Comparison of ENCODE assay signal across 17 cellular contexts in the genomic region with DNA sequence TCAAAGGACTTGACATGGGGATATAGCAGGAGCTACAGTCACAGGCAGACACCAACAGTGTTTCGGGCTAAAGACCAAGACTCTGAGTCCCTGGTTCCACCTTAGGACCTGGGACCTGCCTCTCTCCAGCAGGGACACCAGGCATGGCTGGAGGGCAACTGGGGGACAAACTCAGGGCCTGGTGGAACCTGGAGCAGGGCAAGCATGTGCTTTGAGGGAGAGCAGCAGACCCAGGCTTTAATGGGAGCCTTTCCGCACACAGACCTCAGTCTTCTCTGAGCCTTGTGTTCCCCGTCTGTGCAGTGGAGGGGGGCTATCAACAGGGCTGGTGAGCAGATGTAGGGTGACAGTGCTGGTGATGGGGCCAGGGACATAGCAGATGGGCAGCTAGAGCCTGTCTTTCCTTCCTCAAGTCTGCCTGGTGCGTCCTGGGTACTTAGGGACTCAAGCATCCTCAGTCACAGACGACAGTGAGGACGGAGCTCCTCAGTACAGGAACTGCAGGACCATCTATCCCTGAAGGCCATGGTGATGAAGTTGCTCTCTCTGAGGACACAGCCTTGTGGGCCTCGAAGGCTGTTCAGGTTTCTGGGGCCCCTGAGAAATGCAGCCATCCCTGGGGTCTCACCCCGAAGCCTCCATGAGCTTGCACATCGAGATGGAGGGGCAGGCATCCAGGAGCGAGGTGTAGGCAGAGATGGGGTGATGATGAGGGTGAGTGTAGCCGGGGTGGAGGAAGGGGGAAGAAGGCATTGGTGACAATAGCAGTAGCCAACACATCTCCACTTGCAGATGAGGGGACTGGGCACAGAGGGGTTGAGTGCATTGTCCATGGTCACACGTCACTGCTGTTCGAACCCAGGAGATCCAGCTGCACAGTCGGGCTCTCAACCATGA.
DNase-seq lines count a peak whose midpoint lies in the region; ATAC-seq, FAIRE-seq and TF ChIP-seq lines count a peak whose summit lies in the region.
"Had no signal": no experiment of that assay in that cellular context is flagged by ENCODE, and none has a peak within 500 bp of the region (broad histone marks: within the 10 kb centered on the region; RNA-seq: fewer than 3 reads in every experiment).

No MANE protein-coding gene starts in this region.

- CTCF ChIA-PET in H1 (lab: Charles Lee; ENCODE audit: partially characterized antibody), result interaction anchor here (1.1 to 2.4 kb wide), 4 partner anchors 9 to 32 kb away, joined by 3 to 11 read pairs (median 4); no protein-coding TSS in a partner anchor

- no peak overlapping the region for H3K4ac ChIP-seq in H1 (replicated peaks; ENCODE audit: insufficient read length, low read depth, low read length)

- H3K23ac ChIP-seq in H1 (ENCODE audit: insufficient read length), result no peak overlapping the region

- H4K8ac ChIP-seq in H1 (ENCODE audit: extremely low read depth, insufficient read depth, low read length), result no peak overlapping the region

- H4K20me1 ChIP-seq in H1 (replicated peaks in 1 of 2; ENCODE audit: control insufficient read depth in 1 of 2, insufficient read depth in 2 of 2, low read length in 2 of 2), result peaks cover 0 to 10% of the 10 kb centered on the region in 2 experiments

- no peak overlapping the region for H3K56ac ChIP-seq in H1 (replicated peaks; ENCODE audit: insufficient read length, low read depth, low read length)

- no peak overlapping the region for H2BK15ac ChIP-seq in H1 (ENCODE audit: low read length)

- no peak for FAIRE-seq in H1 (lab: Jason Lieb, UNC)

- H3K79me1 ChIP-seq in H1 (ENCODE audit: low read depth, low read length), result no peaks in the 10 kb centered on the region

- no peak overlapping the region for H4K91ac ChIP-seq in H1 (replicated peaks; ENCODE audit: insufficient read length, low read length)

- H3K9ac ChIP-seq in H1 (replicated peaks in 1 of 4; ENCODE audit: extremely low read depth in 1 of 4, low read depth in 3 of 4, low read length in 3 of 4), result no peak overlapping the region

- no peaks in the 10 kb centered on the region for H3K9me3 ChIP-seq in H1 (ENCODE audit: insufficient read depth in 2 of 2, low read depth in 1 of 2, low read length in 1 of 2)
- H3K9me3 ChIP-seq in sigmoid colon, result no peaks in the 10 kb centered on the region
- H3K9me3 ChIP-seq: Caco-2 had no signal

- H2AK5ac ChIP-seq in H1 (ENCODE audit: low read depth, low read length), result no peak overlapping the region

- H2BK5ac ChIP-seq in H1 (ENCODE audit: low read depth, low read length), result no peak overlapping the region; the same call in 1 of the 2 replicates

- H4K5ac ChIP-seq in H1 (ENCODE audit: insufficient read length, low read depth, low read length), result no peak overlapping the region

- H3K18ac ChIP-seq in H1 (ENCODE audit: extremely low read depth, low read length), result no peak overlapping the region

- H3K27me3 ChIP-seq in H1 (replicated peaks in 1 of 4; ENCODE audit: control insufficient read depth in 3 of 4, extremely low read depth in 1 of 4, insufficient read depth in 3 of 4, low read length in 3 of 4) (no peaks in the 10 kb centered on the region), sigmoid colon (peaks cover 0 to 44% (median 20%) of the 10 kb centered on the region in 3 donors)

- ATAC-seq in Right ventricle myocardium inferior (no peak), HG03196 (IDR thresholded peaks at IDR 0.05; ENCODE audit: unreplicated experiment) (no peak)
- ATAC-seq: PC-3 had no signal

- H3K4me3 ChIP-seq in H1 (ENCODE audit: extremely low read depth in 1 of 4, insufficient read depth in 2 of 4, low read depth in 3 of 4, low read length in 4 of 4), result no peak overlapping the region
- H3K4me3 ChIP-seq in sigmoid colon, result no peak overlapping the region

- H3K4me2 ChIP-seq in H1 (ENCODE audit: insufficient read depth in 1 of 2, low read depth in 2 of 2, low read length in 2 of 2), result no peak overlapping the region

- no peak overlapping the region for H2BK120ac ChIP-seq in H1 (replicated peaks; ENCODE audit: low read depth, low read length)

- peaks cover 9% of the 10 kb centered on the region; the same call in 1 of the 2 replicates for H3K23me2 ChIP-seq in H1 (ENCODE audit: low read depth, low read length)

- no peak for TF ChIP-seq EP300 in H1 (IDR thresholded peaks at IDR 0.05; ENCODE audit: borderline replicate concordance in 1 of 2, low read depth in 2 of 2, low read length in 2 of 2)
- TF ChIP-seq EP300 in sigmoid colon (IDR thresholded peaks at IDR 0.05), result no peak

- TF ChIP-seq RAD21 in H1 (IDR thresholded peaks at IDR 0.05 in 1 of 2, conservative IDR thresholded peaks at IDR 0.05 in 1 of 2; ENCODE audit: low read depth in 2 of 2, low read length in 2 of 2), result no peak

- peak overlapping the region; percentile 39; the same call in 1 of the 2 replicates for H2BK12ac ChIP-seq in H1 (ENCODE audit: low read depth, low read length)

- H2BK20ac ChIP-seq in H1 (ENCODE audit: low read length), result no peak overlapping the region

- intact Hi-C loops in cardiac septum (cut with DNase I) (no loop called here), Right ventricle myocardium inferior (cut with DNase I) (no loop called here), posterior vena cava (cut with DNase I) (no loop called here), sigmoid colon (cut with DNase I) (no loop called here)

- TF ChIP-seq CTCF in H1 (IDR thresholded peaks at IDR 0.05; ENCODE audit: control extremely low read depth in 1 of 3, insufficient read depth in 1 of 3, low read depth in 1 of 3, low read length in 3 of 3) (no peak), sigmoid colon (IDR thresholded peaks at IDR 0.05) (no peak)

- POLR2A ChIA-PET in H1 (lab: Charles Lee; ENCODE audit: partially characterized antibody), result interaction anchor here (1.2 kb wide), 1 partner anchor 9 kb away, joined by 3 read pairs; no protein-coding TSS in a partner anchor

- TF ChIP-seq POLR2A in H1 (IDR thresholded peaks at IDR 0.05; ENCODE audit: control extremely low read depth in 1 of 2, low read depth in 2 of 2, low read length in 2 of 2), result no peak
- TF ChIP-seq POLR2A in sigmoid colon (IDR thresholded peaks at IDR 0.05), result no peak

- DNase-seq in cardiac septum (ENCODE audit: low spot score) (peak; percentile 46), Right ventricle myocardium inferior (ENCODE audit: missing footprints) (no peak), H1 (ENCODE audit: low read depth in 1 of 2, low spot score in 2 of 2) (peak in 1 of 2 experiments; percentile 17), posterior vena cava (ENCODE audit: low spot score) (peak; percentile 49), sigmoid colon (no peak), NCI-H1105 (lab: John Stamatoyannopoulos, UW) (no peak)
- DNase-seq: Caco-2; CD4-positive, alpha-beta T cell; DMS153; GDM1; H7; NCI-H1417 treated with DMSO at 0.1 percent for 48 hours; NCI-H1930; NCI-H524 treated with DMSO at 0.1 percent for 48 hours; PC-3 had no signal

- no peak overlapping the region for H3K14ac ChIP-seq in H1 (ENCODE audit: insufficient read length)

- no peaks in the 10 kb centered on the region for H3K79me2 ChIP-seq in H1 (ENCODE audit: control insufficient read depth in 1 of 2, insufficient read depth in 2 of 2, low read length in 2 of 2)

- H3K36me3 ChIP-seq in H1 (ENCODE audit: control insufficient read depth in 2 of 4, insufficient read depth in 4 of 4, low read length in 3 of 4), result no peaks in the 10 kb centered on the region
- no peaks in the 10 kb centered on the region for H3K36me3 ChIP-seq in sigmoid colon

- H3K4me1 ChIP-seq in H1 (replicated peaks in 1 of 4; ENCODE audit: control insufficient read depth in 3 of 4, insufficient read depth in 4 of 4, low read length in 3 of 4) (no peaks in the 10 kb centered on the region; a peak in 1 of 7 replicates), sigmoid colon (no peaks in the 10 kb centered on the region)
- H3K4me1 ChIP-seq: Caco-2 had no signal

- WGBS in H1 (ENCODE audit: extremely low coverage in 1 of 2, insufficient coverage in 1 of 2, insufficient read length in 1 of 2, insufficient replicate concordance in 2 of 2, low coverage in 1 of 2, low lambda C conversion rate in 2 of 2, missing lambda C conversion rate in 1 of 2), 2 experiments, result 87% methylated on average over 13 of the region's 14 CpGs; no CpG with 5 or more reads in 1 of the 2 experiments
- WGBS in sigmoid colon, 2 donors, result 85 to 90% methylated on average over 14 of the region's 14 CpGs

- H3K27ac ChIP-seq in H1 (ENCODE audit: low read depth, low read length) (no peak overlapping the region), sigmoid colon (no peak overlapping the region)
- H3K27ac ChIP-seq: RWPE1 had no signal

- H2AFZ ChIP-seq in H1 (ENCODE audit: low read length), result no peak overlapping the region

TF ChIP-seq in H1, 55 proteins besides CTCF, POLR2A, EP300 and RAD21:
- no peak for TF ChIP-seq KDM1A (IDR thresholded peaks at IDR 0.05; ENCODE audit: borderline replicate concordance, low read length)
- no peak for TF ChIP-seq ASH2L (IDR thresholded peaks at IDR 0.05; ENCODE audit: low read length)
- TF ChIP-seq SP4 (IDR thresholded peaks at IDR 0.05; ENCODE audit: low read length), result no peak
- TF ChIP-seq HDAC6 (IDR thresholded peaks at IDR 0.05; ENCODE audit: low read depth, low read length), result no peak
- no peak for TF ChIP-seq BRCA1 (IDR thresholded peaks at IDR 0.05; ENCODE audit: low read depth, low read length)
- no peak for TF ChIP-seq RXRA (IDR thresholded peaks at IDR 0.05; ENCODE audit: insufficient read depth, low read depth, low read length)
- no peak for TF ChIP-seq POLR2AphosphoS5 (IDR thresholded peaks at IDR 0.05; ENCODE audit: low read depth, low read length)
- TF ChIP-seq BCL11A (IDR thresholded peaks at IDR 0.05; ENCODE audit: low read depth in 2 of 2, low read length in 2 of 2), result no peak
- no peak for TF ChIP-seq KDM5A (IDR thresholded peaks at IDR 0.05; ENCODE audit: low read length)
- no peak for TF ChIP-seq TAF7 (optimal IDR thresholded peaks at IDR 0.05; ENCODE audit: borderline replicate concordance, low read depth, low read length)
- TF ChIP-seq ZNF274 (IDR thresholded peaks at IDR 0.05; ENCODE audit: borderline replicate concordance, extremely low read depth, low read length), result no peak
- TF ChIP-seq GTF2F1 (IDR thresholded peaks at IDR 0.05; ENCODE audit: borderline replicate concordance, low read depth, low read length), result no peak
- no peak for TF ChIP-seq SP2 (IDR thresholded peaks at IDR 0.05; ENCODE audit: low read length)
- TF ChIP-seq CBX5 (IDR thresholded peaks at IDR 0.05; ENCODE audit: low read depth, low read length), result no peak
- no peak for TF ChIP-seq YY1 (IDR thresholded peaks at IDR 0.05; ENCODE audit: low read depth, low read length)
- no peak for TF ChIP-seq ATF3 (IDR thresholded peaks at IDR 0.05; ENCODE audit: insufficient read depth, low read depth, low read length)

Comparison
In these comparisons a context has a peak if more than half of its experiments do, and no peak if none do; other contexts are left out.
1. DNase-seq: peak in cardiac septum (single experiment) and posterior vena cava (single experiment); none in Right ventricle myocardium inferior (single experiment), sigmoid colon (single experiment) and NCI-H1105 (single experiment).